4 cellular contexts compared by ENCODE assay signal in genomic region chr16:18050234-18050633, GRCh38.
"Had no signal": no experiment of that assay in that cellular context is flagged by ENCODE, and none has a peak within 500 bp of the region (broad histone marks: within the 10 kb centered on the region; RNA-seq: fewer than 3 reads in every experiment).

No MANE protein-coding gene starts in this region.

- H2AFZ ChIP-seq: GM23338 had no signal

- H3K4me3 ChIP-seq: GM23338 had no signal

- ATAC-seq: GM23338 had no signal

- H3K4me2 ChIP-seq: GM23338 had no signal

- DNase-seq: H9, HCEC 1CT, IMR-90 had no signal
